ENCODE assay signal across 11 cellular contexts in genomic region chr2:120481446-120482194, GRCh38.
"Had no signal": no experiment of that assay in that cellular context is flagged by ENCODE, and none has a peak within 500 bp of the region (broad histone marks: within the 10 kb centered on the region; RNA-seq: fewer than 3 reads in every experiment).

No MANE protein-coding gene starts in this region.

- H3K36me3 ChIP-seq: colonic mucosa, esophagus muscularis mucosa had no signal

- H3K9ac ChIP-seq: parathyroid adenoma had no signal

- DNase-seq: activated CD4-positive, alpha-beta T cell treated with anti-CD3 and anti-CD28 coated beads, Interleukin-2, amount 10 ng/mL, durations not matched to agents 7 days and 5 days; activated CD8-positive, alpha-beta memory T cell treated with anti-CD3 and anti-CD28 coated beads, Interleukin-2, amount 50 U/mL, for 48 hours; activated gamma-delta T cell; activated T-cell treated with anti-CD3 and anti-CD28 coated beads, Interleukin-2, amount 50 U/mL, for 72 hours; caudate nucleus; colonic mucosa; hippocampal formation; T-helper 17 cell had no signal

- H3K4me1 ChIP-seq: colonic mucosa, esophagus muscularis mucosa, parathyroid adenoma had no signal

- H3K27ac ChIP-seq: colonic mucosa, esophagus muscularis mucosa, parathyroid adenoma had no signal

- ATAC-seq: activated naive CD4-positive, alpha-beta T cell treated with anti-CD3 and anti-CD28 coated beads, Interleukin-2, amount 50 U/mL, for 72 hours; activated T-cell treated with anti-CD3 and anti-CD28 coated beads, Interleukin-2, amount 50 U/mL, for 72 hours; T-helper 17 cell had no signal

- H3K27me3 ChIP-seq: colonic mucosa had no signal

- H3K4me3 ChIP-seq: colonic mucosa, esophagus muscularis mucosa had no signal

- H3K79me2 ChIP-seq: parathyroid adenoma had no signal

- H3K9me3 ChIP-seq: colonic mucosa, esophagus muscularis mucosa had no signal

- H2AFZ ChIP-seq: parathyroid adenoma had no signal
